7 cellular contexts compared by ENCODE assay signal in genomic region chr10:74244097-74244685, GRCh38.
A peak's percentile ranks its signal among the peaks of the same experiment; 100 is the strongest.
DNase-seq lines count a peak whose midpoint lies in the region; ATAC-seq, FAIRE-seq and TF ChIP-seq lines count a peak whose summit lies in the region.

No MANE protein-coding gene starts in this region.

- FAIRE-seq in GM19239 (lab: Jason Lieb, UNC), result peak; percentile 60
- FAIRE-seq in small intestine (lab: Jason Lieb, UNC), result peak; percentile 87

- no peak for ATAC-seq in HG03280 (IDR thresholded peaks at IDR 0.05; ENCODE audit: unreplicated experiment)

- TF ChIP-seq CTCF in Caco-2 (IDR thresholded peaks at IDR 0.05; ENCODE audit: insufficient read depth in 1 of 2, low read depth in 1 of 2, low read length in 1 of 2, severe bottlenecking in 1 of 2, unreplicated experiment in 1 of 2) (peak; percentile 42 to 49), RWPE1 (conservative IDR thresholded peaks at IDR 0.05; ENCODE audit: low read depth) (peak; percentile 54; the same call in 1 of the 2 replicates), fibroblast of mammary gland (conservative IDR thresholded peaks at IDR 0.05; ENCODE audit: control insufficient read depth, insufficient read depth, low read depth, low read length) (peak; percentile 46)

- no peak overlapping the region for H3K4me3 Mint-ChIP-seq in Caco-2 (ENCODE audit: unreplicated experiment)

- H3K4me1 Mint-ChIP-seq in Caco-2 (ENCODE audit: low read depth, unreplicated experiment), result peaks cover 7% of the 10 kb centered on the region

- CTCF ChIA-PET in Caco-2 (lab: Charles Lee) (interaction anchor here (0.6 to 1.8 kb wide), 3 partner anchors 14 to 991 kb away, joined by 3 to 8 read pairs (median 3); partner anchors contain the start of gene COMTD1), RWPE1 (lab: Yijun Ruan, JAX) (interaction anchor here (0.6 to 1.5 kb wide), 12 partner anchors 8 to 851 kb away, joined by 3 to 6 read pairs (median 3); no protein-coding TSS in a partner anchor)

- no peak overlapping the region for H3K27ac ChIP-seq in RWPE1
- H3K27ac ChIP-seq in small intestine (ENCODE audit: low read depth in 1 of 2, low read length in 1 of 2), result no peak overlapping the region

- no peaks in the 10 kb centered on the region for H3K27me3 ChIP-seq in Caco-2 (replicated peaks; ENCODE audit: control insufficient read depth, insufficient read depth, low read length)
- no peaks in the 10 kb centered on the region for H3K27me3 ChIP-seq in small intestine (ENCODE audit: control insufficient read depth in 2 of 2, insufficient read depth in 2 of 2, low read length in 2 of 2)

- H3K36me3 ChIP-seq in Caco-2 (ENCODE audit: control insufficient read depth, insufficient read depth, low read length) (no peaks in the 10 kb centered on the region), small intestine (ENCODE audit: control insufficient read depth in 2 of 2, insufficient read depth in 2 of 2, low read length in 2 of 2) (peaks cover 0 to 6% of the 10 kb centered on the region in 2 donors)

- WGBS in small intestine, 3 donors, result 5 to 6% (median 5%) methylated on average over 3 of the region's 3 CpGs

- no peak overlapping the region for H3K4me3 ChIP-seq in Caco-2 (ENCODE audit: low read depth, low read length)
- no peak overlapping the region for H3K4me3 ChIP-seq in fibroblast of mammary gland (ENCODE audit: control insufficient read depth, low read depth, low read length)
- H3K4me3 ChIP-seq in small intestine (ENCODE audit: low read depth in 1 of 2, low read length in 2 of 2), result no peak overlapping the region

- H3K36me3 Mint-ChIP-seq in Caco-2 (ENCODE audit: insufficient read depth, unreplicated experiment), result peaks cover 5% of the 10 kb centered on the region

- H3K9me3 Mint-ChIP-seq in Caco-2 (ENCODE audit: unreplicated experiment), result no peaks in the 10 kb centered on the region

- no peak overlapping the region for H3K27ac Mint-ChIP-seq in Caco-2 (ENCODE audit: unreplicated experiment)

- H3K4me1 ChIP-seq in Caco-2, result no peaks in the 10 kb centered on the region
- no peaks in the 10 kb centered on the region for H3K4me1 ChIP-seq in small intestine (ENCODE audit: control insufficient read depth in 2 of 2, insufficient read depth in 1 of 2, low read depth in 1 of 2, low read length in 1 of 2)

- no peaks in the 10 kb centered on the region for H3K27me3 Mint-ChIP-seq in Caco-2 (ENCODE audit: insufficient read depth, unreplicated experiment)

- DNase-seq in Caco-2, result peak in 1 of 2 experiments; percentile 25
- no peak for DNase-seq in GM19239 (ENCODE audit: insufficient read length, low spot score)
- DNase-seq in RWPE1 (ENCODE audit: low spot score), result no peak
- peak; percentile 70 for DNase-seq in fibroblast of mammary gland (ENCODE audit: low read depth)
- peak; percentile 17 for DNase-seq in small intestine
- no peak for DNase-seq in hepatic stellate cell (ENCODE audit: low spot score)

- H3K9me3 ChIP-seq in Caco-2 (no peaks in the 10 kb centered on the region), small intestine (ENCODE audit: control insufficient read depth, low read depth) (no peaks in the 10 kb centered on the region)

- BruUV-seq in Caco-2 (replicated peaks; lab: Mats Ljungman, UMichigan), result no TSS peak

- POLR2A ChIA-PET in Caco-2 (lab: Charles Lee), result no interaction called here
- POLR2A ChIA-PET in RWPE1 (lab: Yijun Ruan, JAX; ENCODE audit: low non-redundant PET), result no interaction called here

- intact Hi-C loops in Caco-2 (cut with micrococcal nuclease; ENCODE audit: unreplicated experiment), result loop anchor here (10.0 kb wide), 1 partner anchor 851 kb away; a partner anchor contains a TSS

Comparison
In these comparisons a context has a peak if more than half of its experiments do, and no peak if none do; other contexts are left out.
1. DNase-seq: peak in fibroblast of mammary gland (single experiment) and small intestine (single experiment); none in GM19239 (single experiment), RWPE1 (single experiment) and hepatic stellate cell (single experiment).
2. Peak in every context shown above with its lines, with median percentiles within 50 percentile points of each other: CTCF ChIP-seq.